Comparison of ENCODE assay signal across 21 cellular contexts in the genomic region with DNA sequence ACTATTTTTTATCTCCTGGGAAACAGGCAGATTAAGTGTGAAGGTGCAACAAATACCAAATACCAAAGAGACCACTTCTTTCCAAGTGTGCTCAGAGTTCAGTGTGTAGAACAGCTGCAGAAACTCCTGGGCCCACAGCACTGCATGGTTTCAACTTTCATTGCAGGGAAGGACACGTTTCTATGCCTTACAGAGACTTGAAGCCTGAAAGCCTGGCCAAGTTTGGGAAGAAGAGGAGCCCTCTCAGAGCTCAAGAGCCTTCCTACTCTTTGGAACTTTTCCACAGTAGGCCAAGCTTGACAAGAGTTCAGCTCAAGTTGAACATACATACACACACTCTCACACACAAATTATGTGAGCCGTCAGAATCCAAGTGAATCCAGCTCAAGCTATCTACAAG. TPM values are rescaled to one million over a fixed set of nuclear protein-coding genes. Genes with fewer than 3 reads are reported as not detected.
DNase-seq lines count a peak whose midpoint lies in the region; ATAC-seq, FAIRE-seq and TF ChIP-seq lines count a peak whose summit lies in the region.
"Had no signal": no experiment of that assay in that cellular context is flagged by ENCODE, and none has a peak within 500 bp of the region (broad histone marks: within the 10 kb centered on the region; RNA-seq: fewer than 3 reads in every experiment).

No MANE protein-coding gene starts in this region.

- DNase-seq in A549 (ENCODE audit: low read depth in 1 of 2, low spot score in 1 of 2) = no peak
- DNase-seq in NCI-H69 (lab: John Stamatoyannopoulos, UW) = peak; percentile 18
- DNase-seq in esophagus squamous epithelium (lab: John Stamatoyannopoulos, UW) = no peak
- no peak for DNase-seq in neural crest cell (ENCODE audit: low read depth, low spot score)
- no peak for DNase-seq in amygdala (lab: John Stamatoyannopoulos, UW)
- no peak for DNase-seq in COLO668 (lab: John Stamatoyannopoulos, UW; ENCODE audit: unreplicated experiment)
- no peak for DNase-seq in aorta
- DNase-seq: activated CD4-positive, alpha-beta memory T cell treated with anti-CD3 and anti-CD28 coated beads, Interleukin-2, amount 10 ng/mL, durations not matched to agents 7 days and 5 days; activated T-cell treated with anti-CD3 and anti-CD28 coated beads, Interleukin-2, amount 50 U/mL, for 4 hours; CD4-positive, alpha-beta memory T cell; left ventricle myocardium superior; naive thymus-derived CD8-positive, alpha-beta T cell; NCI-H1436 treated with DMSO at 0.1 percent for 48 hours; NCI-H226; stimulated activated CD4-positive, alpha-beta T cell treated with anti-CD3 and anti-CD28 coated beads, Interleukin-15, amount 100 ng/mL, for 24 hours; stimulated activated naive CD4-positive, alpha-beta T cell; T-cell had no signal

- H3K4me1 ChIP-seq in A549 (peaks cover 12% of the 10 kb centered on the region), esophagus squamous epithelium (peaks cover 6 to 83% (median 52%) of the 10 kb centered on the region in 3 donors), aorta (ENCODE audit: control insufficient read depth in 1 of 2, insufficient read depth in 2 of 2, low read length in 2 of 2) (no peaks in the 10 kb centered on the region)

- peak overlapping the region; percentile 68 for H3K4me3 Mint-ChIP-seq in neural crest cell
- H3K4me3 Mint-ChIP-seq: activated CD4-positive, alpha-beta memory T cell treated with anti-CD3 and anti-CD28 coated beads, Interleukin-2, amount 10 ng/mL, durations not matched to agents 7 days and 5 days; activated T-cell treated with anti-CD3 and anti-CD28 coated beads, Interleukin-2, amount 50 U/mL, for 4 hours had no signal

- no peaks in the 10 kb centered on the region for H3K27me3 ChIP-seq in esophagus squamous epithelium
- H3K27me3 ChIP-seq in aorta (ENCODE audit: control insufficient read depth in 1 of 2, insufficient read depth in 2 of 2, low read length in 1 of 2) = no peaks in the 10 kb centered on the region

- H3K4me3 ChIP-seq in A549 (no peak overlapping the region), esophagus squamous epithelium (peak overlapping the region in 1 of 4 donors; percentile 77), aorta (ENCODE audit: low read length in 2 of 2) (no peak overlapping the region)

- H3K27ac ChIP-seq in A549 (no peak overlapping the region), esophagus squamous epithelium (peak overlapping the region; percentile 96 to 99 (median 96)), aorta (ENCODE audit: low read depth in 1 of 2, low read length in 2 of 2) (no peak overlapping the region)
- H3K27ac ChIP-seq: VCaP had no signal

- peaks cover 18% of the 10 kb centered on the region for H3K4me1 Mint-ChIP-seq in neural crest cell
- H3K4me1 Mint-ChIP-seq: activated CD4-positive, alpha-beta memory T cell treated with anti-CD3 and anti-CD28 coated beads, Interleukin-2, amount 10 ng/mL, durations not matched to agents 7 days and 5 days; CD4-positive, alpha-beta memory T cell had no signal

- no peak for TF ChIP-seq POLR2A in A549 (IDR thresholded peaks at IDR 0.05; ENCODE audit: low read length)
- no peak for TF ChIP-seq POLR2A in esophagus squamous epithelium (IDR thresholded peaks at IDR 0.05)

- H3K9me3 ChIP-seq in A549 (no peaks in the 10 kb centered on the region), esophagus squamous epithelium (no peaks in the 10 kb centered on the region), aorta (ENCODE audit: control insufficient read depth, low read length) (no peaks in the 10 kb centered on the region)

- peaks cover 94% of the 10 kb centered on the region for H3K27me3 Mint-ChIP-seq in neural crest cell (ENCODE audit: low read depth)

- ATAC-seq in A549 = no peak
- ATAC-seq in HG02852 (IDR thresholded peaks at IDR 0.05; ENCODE audit: unreplicated experiment) = no peak
- ATAC-seq in aorta (ENCODE audit: low FRiP score) = no peak
- ATAC-seq: activated T-cell treated with anti-CD3 and anti-CD28 coated beads, Interleukin-2, amount 50 U/mL, for 4 hours; left ventricle myocardium superior; naive thymus-derived CD8-positive, alpha-beta T cell; Right ventricle myocardium inferior; T-cell had no signal

- WGBS in A549 (ENCODE audit: missing lambda C conversion rate) = 73% methylated on average over 2 of the region's 2 CpGs
- 6 to 12% methylated on average over 2 of the region's 2 CpGs for WGBS in esophagus squamous epithelium, 2 donors
- WGBS in aorta, 2 donors = 38 to 49% methylated on average over 2 of the region's 2 CpGs

- TF ChIP-seq CTCF in A549 (IDR thresholded peaks at IDR 0.05) (no peak), esophagus squamous epithelium (IDR thresholded peaks at IDR 0.05) (no peak), neural crest cell (conservative IDR thresholded peaks at IDR 0.05) (no peak)

- intact Hi-C loops in esophagus squamous epithelium (cut with DNase I) = no loop called here
- intact Hi-C loops in aorta (cut with DNase I) = no loop called here

- no peak overlapping the region for H3K4me2 ChIP-seq in A549

- CTCF ChIA-PET in A549 (lab: Yijun Ruan, JAX) = interaction anchor here (0.9 to 1.9 kb wide), 5 partner anchors 8 to 1235 kb away, joined by 3 to 6 read pairs (median 3); no protein-coding TSS in a partner anchor

- FAIRE-seq in A549 (lab: Jason Lieb, UNC) = peak; percentile 61

- TF ChIP-seq EP300 in A549 (IDR thresholded peaks at IDR 0.05) = no peak

- H3K36me3 ChIP-seq in esophagus squamous epithelium (no peaks in the 10 kb centered on the region), aorta (ENCODE audit: control insufficient read depth in 1 of 2, insufficient read depth in 2 of 2, low read length in 1 of 2) (no peaks in the 10 kb centered on the region)

- no peaks in the 10 kb centered on the region for H3K9me3 Mint-ChIP-seq in neural crest cell
- H3K9me3 Mint-ChIP-seq: activated CD4-positive, alpha-beta memory T cell treated with anti-CD3 and anti-CD28 coated beads, Interleukin-2, amount 10 ng/mL, durations not matched to agents 7 days and 5 days; activated T-cell treated with anti-CD3 and anti-CD28 coated beads, Interleukin-2, amount 50 U/mL, for 4 hours; CD4-positive, alpha-beta memory T cell; naive thymus-derived CD8-positive, alpha-beta T cell; T-cell had no signal

- POLR2A ChIA-PET in A549 (lab: Yijun Ruan, JAX) = no interaction called here

- no peak overlapping the region for H3K27ac Mint-ChIP-seq in neural crest cell (ENCODE audit: unreplicated experiment)
- H3K27ac Mint-ChIP-seq: activated CD4-positive, alpha-beta memory T cell treated with anti-CD3 and anti-CD28 coated beads, Interleukin-2, amount 10 ng/mL, durations not matched to agents 7 days and 5 days; naive thymus-derived CD8-positive, alpha-beta T cell; T-cell had no signal

- no peaks in the 10 kb centered on the region for H3K36me3 Mint-ChIP-seq in neural crest cell (ENCODE audit: low read depth)
- H3K36me3 Mint-ChIP-seq: CD4-positive, alpha-beta memory T cell; naive thymus-derived CD8-positive, alpha-beta T cell; T-cell had no signal

- TF ChIP-seq RAD21 in A549 (conservative IDR thresholded peaks at IDR 0.05 in 1 of 2, IDR thresholded peaks at IDR 0.05 in 1 of 2) = no peak

RNA-seq across cellular contexts. Expression of a gene that starts 2.5 kb away (rescaled TPM):
- 2.6 and 2.8 TPM in 2 replicates for polyA plus RNA-seq in A549 (2011; rRNA removed)
- polyA plus RNA-seq in A549 (2012; cell fraction: cytosol; rRNA removed) = 3.3 TPM in 2 replicates
- polyA plus RNA-seq in A549 (2012; cell fraction: nucleus; rRNA removed) = 1.7 and 3.5 TPM in 2 replicates
- polyA plus RNA-seq in A549 (2017; fragmentation: RNase III; extraction: RNeasy Plus Mini Kit Qiagen cat#74134 plus additional on column Dnase treatment) = 2.1 to 3.0 TPM (median 2.3 TPM) in 3 replicates
- 1.7 and 1.8 TPM in 2 replicates for polyA minus RNA-seq in A549 (2011; rRNA and poly(A)+ RNA removed)
- 1 to 10 TPM; 2.9 to 6.7 (median 4.1) TPM for total RNA-seq in esophagus squamous epithelium
- total RNA-seq in neural crest cell = 0.68 and 0.96 TPM in 2 replicates
- 10 to 100 TPM in 1 of 2 donors, 1 to 10 TPM in 1; 5.6 to 11.6 TPM for total RNA-seq in aorta
- polyA plus RNA-seq in aorta = 10 to 100 TPM in 1 of 2 donors, 1 to 10 TPM in 1; 2.6 to 10.1 TPM

RNA-seq across cellular contexts. Expression of a gene that starts 15.4 kb away (rescaled TPM):
- polyA plus RNA-seq in A549 (2011; rRNA removed) = 6.3 and 6.5 TPM in 2 replicates
- 4.4 and 5.0 TPM in 2 replicates for polyA plus RNA-seq in A549 (2012; cell fraction: cytosol; rRNA removed)
- polyA plus RNA-seq in A549 (2012; cell fraction: nucleus; rRNA removed) = 4.4 and 4.9 TPM in 2 replicates
- polyA plus RNA-seq in A549 (2017; fragmentation: RNase III; extraction: RNeasy Plus Mini Kit Qiagen cat#74134 plus additional on column Dnase treatment) = 2.9 to 4.9 TPM (median 4.0 TPM) in 3 replicates
- 2.5 and 3.1 TPM in 2 replicates for polyA minus RNA-seq in A549 (2011; rRNA and poly(A)+ RNA removed)
- 1 to 10 TPM; 3.6 to 8.2 (median 6.8) TPM for total RNA-seq in esophagus squamous epithelium
- total RNA-seq in neural crest cell = 3.2 and 4.3 TPM in 2 replicates
- 10 to 100 TPM in 1 of 2 donors, 1 to 10 TPM in 1; 8.0 to 11.8 TPM for total RNA-seq in aorta
- polyA plus RNA-seq in aorta = 1 to 10 TPM; 1.6 to 2.7 TPM
- total RNA-seq: activated CD4-positive, alpha-beta memory T cell treated with anti-CD3 and anti-CD28 coated beads, Interleukin-2, amount 10 ng/mL, durations not matched to agents 7 days and 5 days; activated T-cell treated with anti-CD3 and anti-CD28 coated beads, Interleukin-2, amount 50 U/mL, for 4 hours; CD4-positive, alpha-beta memory T cell; chondrocyte; left ventricle myocardium superior; naive thymus-derived CD8-positive, alpha-beta T cell; Right ventricle myocardium inferior had no signal
- polyA plus RNA-seq: CD4-positive, alpha-beta memory T cell; naive thymus-derived CD8-positive, alpha-beta T cell had no signal

RNA-seq across cellular contexts. Expression of a gene that starts 19.5 kb away (rescaled TPM):
- polyA plus RNA-seq in A549 (2011; rRNA removed) (0.78 and 0.90 TPM in 2 replicates), A549 (2017; fragmentation: RNase III; extraction: RNeasy Plus Mini Kit Qiagen cat#74134 plus additional on column Dnase treatment) (1.6 to 2.2 TPM (median 2.1 TPM) in 3 replicates), aorta (under 1 TPM in 1 of 2 donors, not detected in 1; 0.97 TPM)
- polyA plus RNA-seq in A549 (2012; cell fraction: cytosol; rRNA removed) = 1.9 and 2.0 TPM in 2 replicates
- 2.5 and 3.2 TPM in 2 replicates for polyA plus RNA-seq in A549 (2012; cell fraction: nucleus; rRNA removed)
- 0.58 and 2.0 TPM in 2 replicates for polyA minus RNA-seq in A549 (2011; rRNA and poly(A)+ RNA removed)
- total RNA-seq in esophagus squamous epithelium (1 to 10 TPM in 1 of 4 donors, under 1 TPM in 1, not detected in 2; 0.26 to 1.3 TPM), neural crest cell (1.6 and 2.0 TPM in 2 replicates), aorta (1 to 10 TPM; 6.3 to 7.6 TPM)
- total RNA-seq: activated CD4-positive, alpha-beta memory T cell treated with anti-CD3 and anti-CD28 coated beads, Interleukin-2, amount 10 ng/mL, durations not matched to agents 7 days and 5 days; activated T-cell treated with anti-CD3 and anti-CD28 coated beads, Interleukin-2, amount 50 U/mL, for 4 hours; CD4-positive, alpha-beta memory T cell; chondrocyte; left ventricle myocardium superior; naive thymus-derived CD8-positive, alpha-beta T cell; Right ventricle myocardium inferior had no signal
- polyA plus RNA-seq: CD4-positive, alpha-beta memory T cell; naive thymus-derived CD8-positive, alpha-beta T cell had no signal

RNA-seq across cellular contexts. Expression of a gene that starts 24.3 kb away (rescaled TPM):
- 3.3 TPM in 2 replicates for polyA plus RNA-seq in A549 (2011; rRNA removed)
- 6.1 and 9.5 TPM in 2 replicates for polyA plus RNA-seq in A549 (2012; cell fraction: cytosol; rRNA removed)
- 14.6 and 17.5 TPM in 2 replicates for polyA plus RNA-seq in A549 (2012; cell fraction: nucleus; rRNA removed)
- polyA plus RNA-seq in A549 (2017; fragmentation: RNase III; extraction: RNeasy Plus Mini Kit Qiagen cat#74134 plus additional on column Dnase treatment) = 5.8 to 11.4 TPM (median 8.7 TPM) in 3 replicates
- polyA minus RNA-seq in A549 (2011; rRNA and poly(A)+ RNA removed) = 1.5 and 2.5 TPM in 2 replicates
- 1 to 10 TPM; 3.6 to 8.7 (median 6.6) TPM for total RNA-seq in esophagus squamous epithelium
- 10.6 and 11.3 TPM in 2 replicates for total RNA-seq in neural crest cell
- total RNA-seq in aorta = 10 to 100 TPM in 1 of 2 donors, 1 to 10 TPM in 1; 9.6 to 20.8 TPM
- polyA plus RNA-seq in aorta = 10 to 100 TPM in 1 of 2 donors, 1 to 10 TPM in 1; 3.8 to 12.2 TPM
- total RNA-seq: activated CD4-positive, alpha-beta memory T cell treated with anti-CD3 and anti-CD28 coated beads, Interleukin-2, amount 10 ng/mL, durations not matched to agents 7 days and 5 days; activated T-cell treated with anti-CD3 and anti-CD28 coated beads, Interleukin-2, amount 50 U/mL, for 4 hours; CD4-positive, alpha-beta memory T cell; naive thymus-derived CD8-positive, alpha-beta T cell; Right ventricle myocardium inferior had no signal
- polyA plus RNA-seq: naive thymus-derived CD8-positive, alpha-beta T cell had no signal

RNA-seq across cellular contexts. Expression of a gene that starts 25.6 kb away (rescaled TPM):
- polyA plus RNA-seq in A549 (2011; rRNA removed) (2.1 and 2.4 TPM in 2 replicates), A549 (2017; fragmentation: RNase III; extraction: RNeasy Plus Mini Kit Qiagen cat#74134 plus additional on column Dnase treatment) (1.3 to 1.5 TPM (median 1.4 TPM) in 3 replicates), aorta (1 to 10 TPM; 2.3 to 3.6 TPM)
- polyA plus RNA-seq in A549 (2012; cell fraction: cytosol; rRNA removed) = 1.1 and 1.2 TPM in 2 replicates
- polyA plus RNA-seq in A549 (2012; cell fraction: nucleus; rRNA removed) = 4.0 and 5.5 TPM in 2 replicates
- polyA minus RNA-seq in A549 (2011; rRNA and poly(A)+ RNA removed) = 0.83 TPM in 2 replicates
- total RNA-seq in esophagus squamous epithelium (1 to 10 TPM in 3 of 4 donors, under 1 TPM in 1; 0.27 to 3.6 (median 1.5) TPM), neural crest cell (41.2 and 41.6 TPM in 2 replicates), aorta (1 to 10 TPM; 1.6 to 4.7 TPM)
- total RNA-seq: activated CD4-positive, alpha-beta memory T cell treated with anti-CD3 and anti-CD28 coated beads, Interleukin-2, amount 10 ng/mL, durations not matched to agents 7 days and 5 days; activated T-cell treated with anti-CD3 and anti-CD28 coated beads, Interleukin-2, amount 50 U/mL, for 4 hours; CD4-positive, alpha-beta memory T cell; naive thymus-derived CD8-positive, alpha-beta T cell; T-cell had no signal
- polyA plus RNA-seq: CD4-positive, alpha-beta memory T cell; naive thymus-derived CD8-positive, alpha-beta T cell had no signal

Comparison
In these comparisons a context has a peak if more than half of its experiments do, and no peak if none do; other contexts are left out.
1. H3K27ac ChIP-seq: peak in esophagus squamous epithelium (4 of 4); none in A549 (0 of 2) and aorta (0 of 2).